2 cellular contexts compared by ENCODE assay signal in genomic region chr11:23398052-23398451, GRCh38.
TF ChIP-seq lines count a peak whose summit lies in the region.

No MANE protein-coding gene starts in this region.

TF ChIP-seq in H1, 55 proteins besides CTCF, POLR2A, EP300 and RAD21 (continued from another document):
- TF ChIP-seq CHD7 (IDR thresholded peaks at IDR 0.05; ENCODE audit: insufficient replicate concordance, low read length), result no peak
- TF ChIP-seq NANOG (IDR thresholded peaks at IDR 0.05; ENCODE audit: insufficient read depth, low read depth, low read length, poor library complexity, severe bottlenecking), result no peak
- no peak for TF ChIP-seq ZNF274 (IDR thresholded peaks at IDR 0.05; ENCODE audit: borderline replicate concordance, extremely low read depth, low read length)

TF ChIP-seq in WTC11, 78 proteins besides CTCF, POLR2A, EP300 and RAD21 (continued from another document):
- TF ChIP-seq STAT6 (CRISPR knock-in tag; conservative IDR thresholded peaks at IDR 0.05; ENCODE audit: low read depth) (no peak), NR3C1 (CRISPR knock-in tag; conservative IDR thresholded peaks at IDR 0.05; ENCODE audit: low read depth) (no peak), TP53 (CRISPR knock-in tag; IDR thresholded peaks at IDR 0.05) (no peak), ATF6 (CRISPR knock-in tag; IDR thresholded peaks at IDR 0.05) (no peak), E2F4 (CRISPR knock-in tag; IDR thresholded peaks at IDR 0.05; ENCODE audit: borderline replicate concordance, low read depth) (no peak), ELF4 (CRISPR knock-in tag; IDR thresholded peaks at IDR 0.05; ENCODE audit: low read depth) (no peak), AR (CRISPR knock-in tag; IDR thresholded peaks at IDR 0.05) (no peak), FOXJ3 (CRISPR knock-in tag; IDR thresholded peaks at IDR 0.05; ENCODE audit: borderline replicate concordance) (no peak), ETV6 (CRISPR knock-in tag; IDR thresholded peaks at IDR 0.05) (no peak), ZNF512 (CRISPR knock-in tag; IDR thresholded peaks at IDR 0.05; ENCODE audit: borderline replicate concordance) (no peak), ZBTB43 (CRISPR knock-in tag; IDR thresholded peaks at IDR 0.05) (no peak), NFYB (CRISPR knock-in tag; conservative IDR thresholded peaks at IDR 0.05; ENCODE audit: low read depth) (no peak), CBFB (CRISPR knock-in tag; IDR thresholded peaks at IDR 0.05; ENCODE audit: low read depth) (no peak)
